Comparison of ENCODE assay signal across 25 cellular contexts in genomic region chr20:10304474-10305046, GRCh38.
"Had no signal": no experiment of that assay in that cellular context is flagged by ENCODE, and none has a peak within 500 bp of the region (broad histone marks: within the 10 kb centered on the region; RNA-seq: fewer than 3 reads in every experiment).

No MANE protein-coding gene starts in this region.

- H3K9me3 ChIP-seq: esophagus squamous epithelium, gastrocnemius medialis, heart left ventricle, lower lobe of right lung, psoas muscle, sigmoid colon, stomach, thyroid gland had no signal

- ATAC-seq: gastrocnemius medialis; heart left ventricle; left colon; left ventricle myocardium superior; lower lobe of right lung; psoas muscle; right cardiac atrium; stimulated activated effector memory CD8-positive, alpha-beta T cell treated with anti-CD3 and anti-CD28 coated beads, Interleukin-12 subunit alpha, Interleukin-12 subunit beta, amount 100 ng/mL, for 72 hours had no signal

- H3K36me3 ChIP-seq: esophagus squamous epithelium, gastrocnemius medialis, heart left ventricle, lower lobe of right lung, sigmoid colon, stomach, thyroid gland had no signal

- H3K79me2 ChIP-seq: hepatocyte had no signal

- H2AFZ ChIP-seq: hepatocyte had no signal

- H3K27ac ChIP-seq: coronary artery, esophagus squamous epithelium, gastrocnemius medialis, heart left ventricle, hepatocyte, lower lobe of right lung, psoas muscle, sigmoid colon, stomach, thyroid gland had no signal

- H3K4me1 ChIP-seq: esophagus squamous epithelium, gastrocnemius medialis, lower lobe of right lung, psoas muscle, sigmoid colon had no signal

- H3K27me3 ChIP-seq: esophagus squamous epithelium, gastrocnemius medialis, hepatocyte, sigmoid colon, stomach, thyroid gland had no signal

- H3K4me3 ChIP-seq: coronary artery, esophagus squamous epithelium, gastrocnemius medialis, heart left ventricle, hepatocyte, lower lobe of right lung, psoas muscle, sigmoid colon, stomach, thyroid gland had no signal

- H3K4me2 ChIP-seq: hepatocyte had no signal

- DNase-seq: dermis blood vessel endothelial cell; effector memory CD4-positive, alpha-beta T cell; erythroblast; esophagus squamous epithelium; gastrocnemius medialis; heart left ventricle; islet precursor cell; kidney glomerular epithelial cell; left colon; left ventricle myocardium superior; lower lobe of right lung; nephron progenitor cell; nucleus accumbens; posterior cingulate gyrus; psoas muscle; right cardiac atrium; sigmoid colon; stimulated activated CD4-positive, alpha-beta T cell treated with anti-CD3 and anti-CD28 coated beads, Interleukin-2, amount 100 ng/mL, for 24 hours; stimulated activated CD4-positive, alpha-beta T cell treated with anti-CD3 and anti-CD28 coated beads, Interleukin-4, amount 100 ng/mL, for 24 hours; stimulated activated naive CD4-positive, alpha-beta T cell treated with Interleukin-2 at 50 U/mL for 16 hours; stomach; thyroid gland had no signal
